In genomic region chr18:33699372-33699771, GRCh38 we compare ENCODE assay signal across 19 cellular contexts.
DNase-seq lines count a peak whose midpoint lies in the region; ATAC-seq, FAIRE-seq and TF ChIP-seq lines count a peak whose summit lies in the region.
"Had no signal": no experiment of that assay in that cellular context is flagged by ENCODE, and none has a peak within 500 bp of the region (broad histone marks: within the 10 kb centered on the region; RNA-seq: fewer than 3 reads in every experiment).

No MANE protein-coding gene starts in this region.

- SMC1A ChIA-PET in GM12878 (lab: Charles Lee; ENCODE audit: uncharacterized antibody, unreplicated experiment): no interaction called here

- H3K9me3 ChIP-seq in GM12878 (replicated peaks; ENCODE audit: control insufficient read depth, insufficient read depth, low read length): no peaks in the 10 kb centered on the region; the same call in 2 of the 3 replicates
- H3K9me3 ChIP-seq: Caco-2 had no signal

- no TSS peak for BruUV-seq in GM12878 (replicated peaks; lab: Mats Ljungman, UMichigan)

- no peak overlapping the region for H3K4me3 ChIP-seq in GM12878
- H3K4me3 ChIP-seq: GM23248 had no signal

- H3K27ac Mint-ChIP-seq in activated CD8-positive, alpha-beta T cell treated with anti-CD3 and anti-CD28 coated beads for 36 hours: no peak overlapping the region
- H3K27ac Mint-ChIP-seq: CD4-positive, alpha-beta T cell; H9; HFFc6 had no signal

- H3K9me3 Mint-ChIP-seq in activated CD8-positive, alpha-beta T cell treated with anti-CD3 and anti-CD28 coated beads for 36 hours: no peaks in the 10 kb centered on the region
- H3K9me3 Mint-ChIP-seq: H9 had no signal

- in situ Hi-C loops in GM12878 (cut with MboI): no loop called here

- no peak overlapping the region for H3K4me3 Mint-ChIP-seq in activated CD8-positive, alpha-beta T cell treated with anti-CD3 and anti-CD28 coated beads for 36 hours
- H3K4me3 Mint-ChIP-seq: CD4-positive, alpha-beta T cell; H9; HFFc6 had no signal

- no peaks in the 10 kb centered on the region for H3K79me2 ChIP-seq in GM12878 (ENCODE audit: control insufficient read depth, insufficient read depth, low read length)

- 24% methylated on average over 3 of the region's 3 CpGs for WGBS in GM12878 (ENCODE audit: insufficient coverage, insufficient replicate concordance, low lambda C conversion rate, missing lambda C conversion rate)

- no peak for TF ChIP-seq EP300 in GM12878 (IDR thresholded peaks at IDR 0.05; ENCODE audit: borderline replicate concordance in 1 of 2, control insufficient read depth in 1 of 2, low read depth in 2 of 2, low read length in 2 of 2)

- CTCF ChIA-PET in GM12878 (lab: Yijun Ruan, JAX): no interaction called here
- CTCF ChIA-PET in activated CD8-positive, alpha-beta T cell treated with anti-CD3 and anti-CD28 coated beads for 36 hours (lab: Charles Lee): no interaction called here

- H3K4me1 ChIP-seq in GM12878 (ENCODE audit: control insufficient read depth, insufficient read depth, low read length): peaks cover 12% of the 10 kb centered on the region
- H3K4me1 ChIP-seq: Caco-2 had no signal

- TF ChIP-seq RAD21 in GM12878 (IDR thresholded peaks at IDR 0.05; ENCODE audit: insufficient read depth, low read depth, low read length): no peak

- H3K27me3 ChIP-seq in GM12878 (replicated peaks in 1 of 2; ENCODE audit: control insufficient read depth in 2 of 2, insufficient read depth in 2 of 2, low read length in 1 of 2): no peaks in the 10 kb centered on the region

- FAIRE-seq in GM12878 (lab: Jason Lieb, UNC): peak; percentile 56

- H3K27me3 Mint-ChIP-seq in activated CD8-positive, alpha-beta T cell treated with anti-CD3 and anti-CD28 coated beads for 36 hours: no peaks in the 10 kb centered on the region
- H3K27me3 Mint-ChIP-seq: CD4-positive, alpha-beta T cell had no signal

- POLR2A ChIA-PET in GM12878 (lab: Charles Lee): no interaction called here
- POLR2A ChIA-PET in activated CD8-positive, alpha-beta T cell treated with anti-CD3 and anti-CD28 coated beads for 36 hours (lab: Charles Lee): no interaction called here

- H3K36me3 ChIP-seq in GM12878 (ENCODE audit: control insufficient read depth in 2 of 2, insufficient read depth in 2 of 2, low read length in 1 of 2): no peaks in the 10 kb centered on the region

- no peak overlapping the region for H3K27ac ChIP-seq in GM12878 (ENCODE audit: control insufficient read depth, insufficient read depth)
- H3K27ac ChIP-seq: GM23248 had no signal

- peak; percentile 8 for DNase-seq in GM12878 (ENCODE audit: low read depth, low spot score)
- DNase-seq in DMS53 (lab: John Stamatoyannopoulos, UW): no peak
- DNase-seq in LoVo (ENCODE audit: low spot score): no peak
- no peak for DNase-seq in stimulated activated naive CD4-positive, alpha-beta T cell treated with Interleukin-2 at 50 U/mL for 16 hours (lab: John Stamatoyannopoulos, UW)
- DNase-seq in activated CD8-positive, alpha-beta T cell treated with anti-CD3 and anti-CD28 coated beads for 36 hours: no peak
- DNase-seq: Caco-2; CD4-positive, alpha-beta T cell; GM23248; H9; HFFc6; IMR-90; NCI-H187; NCI-H446; NCI-H526; Right ventricle myocardium superior; T1000 had no signal

- H4K20me1 ChIP-seq in GM12878 (ENCODE audit: control insufficient read depth, insufficient read depth): no peaks in the 10 kb centered on the region

- intact Hi-C loops in GM12878 (cut with micrococcal nuclease; ENCODE audit: unreplicated experiment): no loop called here
- intact Hi-C loops in activated CD8-positive, alpha-beta T cell treated with anti-CD3 and anti-CD28 coated beads for 36 hours (cut with micrococcal nuclease): no loop called here

- TF ChIP-seq CTCF in GM12878 (IDR thresholded peaks at IDR 0.05 in 2 of 3, conservative IDR thresholded peaks at IDR 0.05 in 1 of 3; ENCODE audit: control insufficient read depth in 2 of 3, extremely low read depth in 1 of 3, insufficient read depth in 1 of 3, low read depth in 3 of 3, low read length in 3 of 3): no peak
- no peak for TF ChIP-seq CTCF in activated CD8-positive, alpha-beta T cell treated with anti-CD3 and anti-CD28 coated beads for 36 hours (IDR thresholded peaks at IDR 0.05)

- no peaks in the 10 kb centered on the region for H3K4me1 Mint-ChIP-seq in activated CD8-positive, alpha-beta T cell treated with anti-CD3 and anti-CD28 coated beads for 36 hours (ENCODE audit: low read depth)
- H3K4me1 Mint-ChIP-seq: H9 had no signal

- no peaks in the 10 kb centered on the region for H3K36me3 Mint-ChIP-seq in activated CD8-positive, alpha-beta T cell treated with anti-CD3 and anti-CD28 coated beads for 36 hours (ENCODE audit: low read depth)

- no peak overlapping the region for H2AFZ ChIP-seq in GM12878 (ENCODE audit: control insufficient read depth, low read depth, low read length)
- H2AFZ ChIP-seq: GM23248 had no signal

- 0 out of 2 replicates have a peak overlapping the region, but pooled peaks have one; percentile 1 for H3K4me2 ChIP-seq in GM12878 (ENCODE audit: control insufficient read depth, insufficient read depth)

- H3K9ac ChIP-seq in GM12878 (ENCODE audit: control insufficient read depth, insufficient read depth, low read length): no peak overlapping the region
- H3K9ac ChIP-seq: GM23248 had no signal

- ATAC-seq in GM18511 (IDR thresholded peaks at IDR 0.05; ENCODE audit: unreplicated experiment): peak; percentile 42
- ATAC-seq in GM21526 (IDR thresholded peaks at IDR 0.05; ENCODE audit: low FRiP score, unreplicated experiment): peak; percentile 44
- peak; percentile 33 for ATAC-seq in HG03442 (IDR thresholded peaks at IDR 0.05; ENCODE audit: unreplicated experiment)
- peak; percentile 48; the same call in 2 of the 3 replicates for ATAC-seq in GM12878
- ATAC-seq in activated CD8-positive, alpha-beta T cell treated with anti-CD3 and anti-CD28 coated beads for 36 hours: no peak

- no peak for TF ChIP-seq POLR2A in GM12878 (IDR thresholded peaks at IDR 0.05; ENCODE audit: low read depth, low read length)

- RAD21 ChIA-PET in GM12878 (lab: Charles Lee; ENCODE audit: unreplicated experiment): no interaction called here

TF ChIP-seq in GM12878, 131 proteins besides CTCF, POLR2A, EP300 and RAD21:
- TF ChIP-seq JUNB (IDR thresholded peaks at IDR 0.05) (peak; percentile 84), LARP7 (IDR thresholded peaks at IDR 0.05) (no peak), RUNX3 (IDR thresholded peaks at IDR 0.05; ENCODE audit: low read length) (peak; percentile 79), FOXM1 (IDR thresholded peaks at IDR 0.05; ENCODE audit: low read depth, low read length) (peak; percentile 56; the same call in 1 of the 2 replicates), YY1 (IDR thresholded peaks at IDR 0.05; ENCODE audit: low read depth, low read length) (no peak), MEF2A (IDR thresholded peaks at IDR 0.05; ENCODE audit: insufficient read depth, low read depth, low read length) (peak; percentile 54; the same call in 1 of the 2 replicates), TCF7 (IDR thresholded peaks at IDR 0.05; ENCODE audit: borderline replicate concordance) (peak; percentile 51; the same call in 1 of the 2 replicates), NFIC (IDR thresholded peaks at IDR 0.05; ENCODE audit: low read depth, low read length) (peak; percentile 74), KAT2A (conservative IDR thresholded peaks at IDR 0.05; ENCODE audit: control insufficient read depth, low read depth, low read length) (no peak), MTA2 (IDR thresholded peaks at IDR 0.05; ENCODE audit: low read depth) (no peak), NFYA (IDR thresholded peaks at IDR 0.05; ENCODE audit: borderline replicate concordance, low read depth, low read length) (no peak), ZBED1 (IDR thresholded peaks at IDR 0.05; ENCODE audit: borderline replicate concordance) (0 out of 2 replicates have a peak, but pooled peaks have one; percentile 53), KLF5 (IDR thresholded peaks at IDR 0.05; ENCODE audit: partially characterized antibody) (no peak), EED (IDR thresholded peaks at IDR 0.05; ENCODE audit: low read depth) (no peak), PAX8 (IDR thresholded peaks at IDR 0.05) (no peak)
- TF ChIP-seq, protein P1, sequence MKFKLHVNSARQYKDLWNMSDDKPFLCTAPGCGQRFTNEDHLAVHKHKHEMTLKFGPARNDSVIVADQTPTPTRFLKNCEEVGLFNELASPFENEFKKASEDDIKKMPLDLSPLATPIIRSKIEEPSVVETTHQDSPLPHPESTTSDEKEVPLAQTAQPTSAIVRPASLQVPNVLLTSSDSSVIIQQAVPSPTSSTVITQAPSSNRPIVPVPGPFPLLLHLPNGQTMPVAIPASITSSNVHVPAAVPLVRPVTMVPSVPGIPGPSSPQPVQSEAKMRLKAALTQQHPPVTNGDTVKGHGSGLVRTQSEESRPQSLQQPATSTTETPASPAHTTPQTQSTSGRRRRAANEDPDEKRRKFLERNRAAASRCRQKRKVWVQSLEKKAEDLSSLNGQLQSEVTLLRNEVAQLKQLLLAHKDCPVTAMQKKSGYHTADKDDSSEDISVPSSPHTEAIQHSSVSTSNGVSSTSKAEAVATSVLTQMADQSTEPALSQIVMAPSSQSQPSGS (IDR thresholded peaks at IDR 0.05; ENCODE audit: low read length): peak; percentile 56
- TF ChIP-seq, protein P2, sequence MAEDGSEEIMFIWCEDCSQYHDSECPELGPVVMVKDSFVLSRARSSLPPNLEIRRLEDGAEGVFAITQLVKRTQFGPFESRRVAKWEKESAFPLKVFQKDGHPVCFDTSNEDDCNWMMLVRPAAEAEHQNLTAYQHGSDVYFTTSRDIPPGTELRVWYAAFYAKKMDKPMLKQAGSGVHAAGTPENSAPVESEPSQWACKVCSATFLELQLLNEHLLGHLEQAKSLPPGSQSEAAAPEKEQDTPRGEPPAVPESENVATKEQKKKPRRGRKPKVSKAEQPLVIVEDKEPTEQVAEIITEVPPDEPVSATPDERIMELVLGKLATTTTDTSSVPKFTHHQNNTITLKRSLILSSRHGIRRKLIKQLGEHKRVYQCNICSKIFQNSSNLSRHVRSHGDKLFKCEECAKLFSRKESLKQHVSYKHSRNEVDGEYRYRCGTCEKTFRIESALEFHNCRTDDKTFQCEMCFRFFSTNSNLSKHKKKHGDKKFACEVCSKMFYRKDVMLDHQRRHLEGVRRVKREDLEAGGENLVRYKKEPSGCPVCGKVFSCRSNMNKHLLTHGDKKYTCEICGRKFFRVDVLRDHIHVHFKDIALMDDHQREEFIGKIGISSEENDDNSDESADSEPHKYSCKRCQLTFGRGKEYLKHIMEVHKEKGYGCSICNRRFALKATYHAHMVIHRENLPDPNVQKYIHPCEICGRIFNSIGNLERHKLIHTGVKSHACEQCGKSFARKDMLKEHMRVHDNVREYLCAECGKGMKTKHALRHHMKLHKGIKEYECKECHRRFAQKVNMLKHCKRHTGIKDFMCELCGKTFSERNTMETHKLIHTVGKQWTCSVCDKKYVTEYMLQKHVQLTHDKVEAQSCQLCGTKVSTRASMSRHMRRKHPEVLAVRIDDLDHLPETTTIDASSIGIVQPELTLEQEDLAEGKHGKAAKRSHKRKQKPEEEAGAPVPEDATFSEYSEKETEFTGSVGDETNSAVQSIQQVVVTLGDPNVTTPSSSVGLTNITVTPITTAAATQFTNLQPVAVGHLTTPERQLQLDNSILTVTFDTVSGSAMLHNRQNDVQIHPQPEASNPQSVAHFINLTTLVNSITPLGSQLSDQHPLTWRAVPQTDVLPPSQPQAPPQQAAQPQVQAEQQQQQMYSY (CRISPR knock-in tag; IDR thresholded peaks at IDR 0.05): no peak
